ENCODE assay signal across 13 cellular contexts in genomic region chr7:94687810-94688209, GRCh38. TPM values are rescaled to one million over a fixed set of nuclear protein-coding genes. Genes with fewer than 3 reads are reported as not detected.
DNase-seq lines count a peak whose midpoint lies in the region; ATAC-seq and TF ChIP-seq lines count a peak whose summit lies in the region.
"Had no signal": no experiment of that assay in that cellular context is flagged by ENCODE, and none has a peak within 500 bp of the region (broad histone marks: within the 10 kb centered on the region; RNA-seq: fewer than 3 reads in every experiment).

No MANE protein-coding gene starts in this region.

- WGBS in ovary, 3 donors = 50 to 62% (median 56%) methylated on average over 2 of the region's 2 CpGs

- TF ChIP-seq CTCF in fibroblast of the aortic adventitia (IDR thresholded peaks at IDR 0.05; ENCODE audit: insufficient read depth, low read length) (no peak), ovary (IDR thresholded peaks at IDR 0.05) (no peak)

- H3K4me1 ChIP-seq in adipocyte (ENCODE audit: control insufficient read depth, insufficient read depth, low read length) (no peaks in the 10 kb centered on the region), ovary (ENCODE audit: insufficient read depth) (no peaks in the 10 kb centered on the region)
- H3K4me1 ChIP-seq: Caco-2 had no signal

- TF ChIP-seq POLR2A in ovary (IDR thresholded peaks at IDR 0.05) = no peak

- no peaks in the 10 kb centered on the region for H3K9me3 ChIP-seq in adipocyte (ENCODE audit: control insufficient read depth, low read length)
- H3K9me3 ChIP-seq in ovary = no peaks in the 10 kb centered on the region
- H3K9me3 ChIP-seq: Caco-2 had no signal

- no peak overlapping the region for H3K27ac ChIP-seq in ovary

- H3K4me3 ChIP-seq in adipocyte (ENCODE audit: low read length) = no peak overlapping the region
- H3K4me3 ChIP-seq in fibroblast of the aortic adventitia (ENCODE audit: low read depth, low read length) = no peak overlapping the region
- no peak overlapping the region for H3K4me3 ChIP-seq in ovary
- H3K4me3 ChIP-seq: GM12878 had no signal

- intact Hi-C loops in ovary (cut with DNase I) = no loop called here

- no peaks in the 10 kb centered on the region for H3K27me3 ChIP-seq in adipocyte (replicated peaks; ENCODE audit: control insufficient read depth, insufficient read depth, low read length)
- H3K27me3 ChIP-seq in ovary = no peaks in the 10 kb centered on the region

- TF ChIP-seq EP300 in ovary (IDR thresholded peaks at IDR 0.05) = no peak

- peak; percentile 34 for DNase-seq in EH (ENCODE audit: low read depth)
- peak; percentile 56 for DNase-seq in adipocyte (ENCODE audit: low read depth)
- peak; percentile 13 for DNase-seq in fibroblast of the aortic adventitia (ENCODE audit: low read depth)
- DNase-seq in renal cortical epithelial cell (ENCODE audit: low read depth) = peak; percentile 35
- no peak for DNase-seq in ovary
- no peak for DNase-seq in NCI-H2196 (lab: John Stamatoyannopoulos, UW; ENCODE audit: unreplicated experiment)
- no peak for DNase-seq in effector CD8-positive, alpha-beta T cell (lab: John Stamatoyannopoulos, UW)
- DNase-seq: Caco-2, NCI-H1048, NCI-H69, PC-3 had no signal

- ATAC-seq in HG03442 (IDR thresholded peaks at IDR 0.05; ENCODE audit: unreplicated experiment) = no peak
- ATAC-seq: GM12878, PC-3 had no signal

- H3K36me3 ChIP-seq in adipocyte (ENCODE audit: control insufficient read depth, insufficient read depth, low read length, severe bottlenecking) = no peaks in the 10 kb centered on the region
- H3K36me3 ChIP-seq in ovary = no peaks in the 10 kb centered on the region

- H3K9ac ChIP-seq in adipocyte (ENCODE audit: low read length) = no peak overlapping the region

RNA-seq across cellular contexts. Expression of gene SGCE, which starts 31.9 kb away (rescaled TPM):
- total RNA-seq in fibroblast of the aortic adventitia (ENCODE audit: low replicate concordance) (77.4 and 100 TPM in 2 replicates), renal cortical epithelial cell (66.0 and 129 TPM in 2 replicates), ovary (100 to 1,000 TPM; 104 to 183 (median 114) TPM)
- polyA plus RNA-seq in ovary = 100 to 1,000 TPM; 147 to 157 TPM

Comparison
In these comparisons a context has a peak if more than half of its experiments do, and no peak if none do; other contexts are left out.
1. DNase-seq: peak in EH (single experiment), adipocyte (single experiment), fibroblast of the aortic adventitia (single experiment) and renal cortical epithelial cell (single experiment); none in ovary (0 of 5), NCI-H2196 (single experiment) and effector CD8-positive, alpha-beta T cell (single experiment).